ENCODE assay signal across 8 cellular contexts in genomic region chr2:86622409-86622877, GRCh38. TPM values are rescaled to one million over a fixed set of nuclear protein-coding genes. Genes with fewer than 3 reads are reported as not detected.
DNase-seq lines count a peak whose midpoint lies in the region; TF ChIP-seq lines count a peak whose summit lies in the region.

No MANE protein-coding gene starts in this region.

- H3K9ac ChIP-seq in endodermal cell (ENCODE audit: extremely low read depth, low read length, poor library complexity, severe bottlenecking) = peak overlapping the region; percentile 76
- H3K9ac ChIP-seq in mucosa of rectum (ENCODE audit: low read depth in 1 of 2, low read length in 2 of 2) = peak overlapping the region; percentile 93 to 99

- H3K4me3 Mint-ChIP-seq in CD8-positive, alpha-beta memory T cell = peak overlapping the region; percentile 90 to 97 (median 94)
- H3K4me3 Mint-ChIP-seq in endodermal cell = peak overlapping the region; percentile 90

- POLR2A ChIA-PET in CD8-positive, alpha-beta memory T cell (lab: Charles Lee) = interaction anchor here (0.6 to 2.0 kb wide), 7 partner anchors 12 to 425 kb away, joined by 3 to 12 read pairs (median 3); partner anchors contain the start of genes CHMP3 and KDM3A

- 3 to 8% methylated on average over 7 to 13 of the region's 13 CpGs for WGBS in endodermal cell (ENCODE audit: insufficient coverage in 1 of 2, insufficient read length in 1 of 2), 2 experiments

- H3K27me3 ChIP-seq in CD8-positive, alpha-beta memory T cell (ENCODE audit: insufficient read depth, low read length, poor library complexity, severe bottlenecking) = no peaks in the 10 kb centered on the region
- H3K27me3 ChIP-seq in endodermal cell (ENCODE audit: control insufficient read depth, insufficient read depth, low read length, poor library complexity, severe bottlenecking) (no peaks in the 10 kb centered on the region), mucosa of rectum (ENCODE audit: control insufficient read depth in 2 of 2, insufficient read depth in 2 of 2, low read length in 2 of 2) (no peaks in the 10 kb centered on the region)

- no peaks in the 10 kb centered on the region for H3K9me3 ChIP-seq in CD8-positive, alpha-beta memory T cell (ENCODE audit: low read length)
- H3K9me3 ChIP-seq in endodermal cell (ENCODE audit: control insufficient read depth, low read length) = no peaks in the 10 kb centered on the region
- no peaks in the 10 kb centered on the region for H3K9me3 ChIP-seq in mucosa of rectum (ENCODE audit: control insufficient read depth in 2 of 2, low read length in 2 of 2)

- no peak for TF ChIP-seq CTCF in VCaP (conservative IDR thresholded peaks at IDR 0.05)
- no peak for TF ChIP-seq CTCF in endodermal cell (conservative IDR thresholded peaks at IDR 0.05)

- no peaks in the 10 kb centered on the region for H3K9me3 Mint-ChIP-seq in CD8-positive, alpha-beta memory T cell
- H3K9me3 Mint-ChIP-seq in endodermal cell = no peaks in the 10 kb centered on the region

- H3K27ac ChIP-seq in CD8-positive, alpha-beta memory T cell (ENCODE audit: low read depth, low read length) = peak overlapping the region; percentile 76
- peak overlapping the region; percentile 97 for H3K27ac ChIP-seq in VCaP
- peak overlapping the region; percentile 66 for H3K27ac ChIP-seq in endodermal cell (ENCODE audit: low read depth, low read length)
- H3K27ac ChIP-seq in mucosa of rectum (ENCODE audit: low read depth in 2 of 2, low read length in 2 of 2) = peak overlapping the region; percentile 96 to 99
- peak overlapping the region; percentile 78 for H3K27ac ChIP-seq in temporal lobe (ENCODE audit: low read depth, low read length)

- peaks cover 12% of the 10 kb centered on the region for H3K4me1 ChIP-seq in CD8-positive, alpha-beta memory T cell (ENCODE audit: insufficient read depth, low read length)
- H3K4me1 ChIP-seq in endodermal cell (ENCODE audit: control insufficient read depth, insufficient read depth, low read length) (peaks cover 2% of the 10 kb centered on the region), mucosa of rectum (ENCODE audit: control insufficient read depth in 2 of 2, insufficient read depth in 2 of 2, low read length in 2 of 2) (peaks cover 12 to 13% of the 10 kb centered on the region in 2 donors)

- peak overlapping the region; percentile 86 to 99 (median 94) for H3K27ac Mint-ChIP-seq in CD8-positive, alpha-beta memory T cell
- peak overlapping the region; percentile 89 for H3K27ac Mint-ChIP-seq in endodermal cell

- H3K4me3 ChIP-seq in CD8-positive, alpha-beta memory T cell (ENCODE audit: low read length) = peak overlapping the region; percentile 82
- H3K4me3 ChIP-seq in endodermal cell (ENCODE audit: low read length) = peak overlapping the region; percentile 87
- peak overlapping the region; percentile 85 to 94 for H3K4me3 ChIP-seq in mucosa of rectum (ENCODE audit: low read length in 2 of 2)

- H3K36me3 Mint-ChIP-seq in CD8-positive, alpha-beta memory T cell = peaks cover 0 to 36% (median 13%) of the 10 kb centered on the region in 3 donors
- peaks cover 13% of the 10 kb centered on the region for H3K36me3 Mint-ChIP-seq in endodermal cell (ENCODE audit: low read depth)

- H3K27me3 Mint-ChIP-seq in CD8-positive, alpha-beta memory T cell = no peaks in the 10 kb centered on the region
- H3K27me3 Mint-ChIP-seq in endodermal cell (ENCODE audit: insufficient read depth) = peaks cover 3% of the 10 kb centered on the region

- no peaks in the 10 kb centered on the region for H3K36me3 ChIP-seq in CD8-positive, alpha-beta memory T cell (ENCODE audit: insufficient read depth, low read length)
- H3K36me3 ChIP-seq in endodermal cell (ENCODE audit: control insufficient read depth, insufficient read depth, low read length) (peaks cover 19% of the 10 kb centered on the region), mucosa of rectum (ENCODE audit: control insufficient read depth in 2 of 2, insufficient read depth in 2 of 2, low read length in 2 of 2) (peaks cover 14 to 16% of the 10 kb centered on the region in 2 donors)

- CTCF ChIA-PET in CD8-positive, alpha-beta memory T cell (lab: Charles Lee) = interaction anchor here (0.8 to 1.9 kb wide), 6 partner anchors 11 to 172 kb away, joined by 3 to 6 read pairs (median 3); no protein-coding TSS in a partner anchor

- DNase-seq in CD8-positive, alpha-beta memory T cell = peak in 4 of 5 donors; percentile 5 to 55 (median 20)
- DNase-seq in HS-5 (ENCODE audit: low read depth) = peak; percentile 11
- peak; percentile 69 for DNase-seq in endodermal cell
- DNase-seq in 8988T = no peak
- no peak for DNase-seq in OCI-M2 (lab: John Stamatoyannopoulos, UW; ENCODE audit: unreplicated experiment)

- H3K4me1 Mint-ChIP-seq in CD8-positive, alpha-beta memory T cell = peaks cover 47 to 58% (median 55%) of the 10 kb centered on the region in 3 donors
- peaks cover 20% of the 10 kb centered on the region for H3K4me1 Mint-ChIP-seq in endodermal cell

RNA-seq across cellular contexts. Expression of gene RNF103, which starts 1.2 kb away (rescaled TPM):
- total RNA-seq in CD8-positive, alpha-beta memory T cell = 10 to 100 TPM; 14.6 TPM
- polyA plus RNA-seq in CD8-positive, alpha-beta memory T cell = 4.8 TPM
- total RNA-seq in endodermal cell (10 to 100 TPM; 11.9 to 17.9 TPM), temporal lobe (33.9 TPM)
- polyA plus RNA-seq in endodermal cell (2013, experiment 1 of 2) = 15.1 TPM
- 15.7 TPM for polyA plus RNA-seq in endodermal cell (2013, experiment 2 of 2)

RNA-seq across cellular contexts. Expression of gene CHMP3, which starts 59.2 kb away (rescaled TPM):
- 10 to 100 TPM; 51.7 to 58.9 TPM for total RNA-seq in CD8-positive, alpha-beta memory T cell
- 70.1 TPM for polyA plus RNA-seq in CD8-positive, alpha-beta memory T cell
- total RNA-seq in endodermal cell (10 to 100 TPM; 20.5 to 29.3 TPM), temporal lobe (36.1 TPM)
- polyA plus RNA-seq in endodermal cell (2013, experiment 1 of 2) = 39.0 TPM
- polyA plus RNA-seq in endodermal cell (2013, experiment 2 of 2) = 37.2 TPM

Comparison
In these comparisons a context has a peak if more than half of its experiments do, and no peak if none do; other contexts are left out.
1. DNase-seq: peak in CD8-positive, alpha-beta memory T cell (4 of 5), HS-5 (single experiment) and endodermal cell (single experiment); none in 8988T (single experiment) and OCI-M2 (single experiment).
2. Peak in every context shown above with its lines, with median percentiles within 50 percentile points of each other: H3K27ac ChIP-seq and H3K4me3 ChIP-seq.